Comparison of ENCODE assay signal across 20 cellular contexts in genomic region chr22:42257386-42257785, GRCh38. TPM values are rescaled to one million over a fixed set of nuclear protein-coding genes. Genes with fewer than 3 reads are reported as not detected.
DNase-seq lines count a peak whose midpoint lies in the region; ATAC-seq, FAIRE-seq and TF ChIP-seq lines count a peak whose summit lies in the region.
"Had no signal": no experiment of that assay in that cellular context is flagged by ENCODE, and none has a peak within 500 bp of the region (broad histone marks: within the 10 kb centered on the region; RNA-seq: fewer than 3 reads in every experiment).

No MANE protein-coding gene starts in this region.

- H2BK12ac ChIP-seq in trophoblast cell (ENCODE audit: low read length), result no peak overlapping the region

- intact Hi-C loops in CD4-positive, alpha-beta T cell (cut with DNase I, micrococcal nuclease), result loop anchor here in 1 of 2 experiments (10.0 kb wide), 1 partner anchor 53 kb away; no protein-coding TSS in a partner anchor

- no peak overlapping the region for H2BK120ac ChIP-seq in trophoblast cell (ENCODE audit: insufficient read depth, low read length, poor library complexity)

- H4K12ac ChIP-seq in trophoblast cell (ENCODE audit: low read depth, low read length), result no peak overlapping the region

- H3K9me3 Mint-ChIP-seq in CD4-positive, alpha-beta T cell, result no peaks in the 10 kb centered on the region
- no peaks in the 10 kb centered on the region for H3K9me3 Mint-ChIP-seq in effector memory CD8-positive, alpha-beta T cell
- H3K9me3 Mint-ChIP-seq: GM23338 had no signal

- peaks cover 81% of the 10 kb centered on the region for H3K4me1 Mint-ChIP-seq in CD4-positive, alpha-beta T cell (ENCODE audit: low read depth)
- peaks cover 51 to 71% of the 10 kb centered on the region in 2 donors for H3K4me1 Mint-ChIP-seq in effector memory CD8-positive, alpha-beta T cell (ENCODE audit: low read depth in 2 of 2)

- H3K27ac Mint-ChIP-seq in CD4-positive, alpha-beta T cell, result peak overlapping the region; percentile 16
- peak overlapping the region; percentile 31 to 47 for H3K27ac Mint-ChIP-seq in effector memory CD8-positive, alpha-beta T cell
- H3K27ac Mint-ChIP-seq: GM23338 had no signal

- H2AK5ac ChIP-seq in trophoblast cell (ENCODE audit: low read length), result no peak overlapping the region

- peaks cover 5% of the 10 kb centered on the region for H3K79me2 ChIP-seq in trophoblast cell (ENCODE audit: control insufficient read depth, insufficient read depth, low read length, poor library complexity)

- FAIRE-seq in D721Med (lab: Jason Lieb, UNC), result no peak
- FAIRE-seq: A204.1, HepG2 had no signal

- H2AFZ ChIP-seq in trophoblast cell (ENCODE audit: insufficient read depth, low read length, poor library complexity), result no peak overlapping the region
- H2AFZ ChIP-seq: GM23338 had no signal

- H3K14ac ChIP-seq in trophoblast cell (ENCODE audit: low read length), result no peak overlapping the region

- H3K23ac ChIP-seq in trophoblast cell (ENCODE audit: low read length), result no peak overlapping the region

- CTCF ChIA-PET in CD4-positive, alpha-beta T cell (lab: Charles Lee), result no interaction called here
- CTCF ChIA-PET in HEK293 (lab: Yijun Ruan, JAX), result interaction anchor here (0.6 to 1.8 kb wide), 3 partner anchors 31 to 186 kb away, joined by 3 to 5 read pairs (median 5); no protein-coding TSS in a partner anchor

- TF ChIP-seq POLR2A in GM18505 (IDR thresholded peaks at IDR 0.05; ENCODE audit: borderline replicate concordance, extremely low read depth, insufficient read depth, insufficient read length), result no peak

- H3K4ac ChIP-seq in trophoblast cell (ENCODE audit: low read depth, low read length), result peak overlapping the region; percentile 57

- H3K27me3 ChIP-seq in CD4-positive, alpha-beta T cell (ENCODE audit: control insufficient read depth, insufficient read depth, low read length), result no peaks in the 10 kb centered on the region
- no peaks in the 10 kb centered on the region for H3K27me3 ChIP-seq in trophoblast cell (ENCODE audit: insufficient read depth, low read length)
- H3K27me3 ChIP-seq: BE2C had no signal

- TF ChIP-seq CTCF in CD4-positive, alpha-beta T cell (IDR thresholded peaks at IDR 0.05), result no peak
- TF ChIP-seq CTCF in HEK293 (tag by site-specific recombination; IDR thresholded peaks at IDR 0.05) (no peak), D721Med (IDR thresholded peaks at IDR 0.05; ENCODE audit: insufficient read depth, missing control alignments) (no peak)

- no peaks in the 10 kb centered on the region for H3K79me1 ChIP-seq in trophoblast cell (ENCODE audit: low read length)

- H4K8ac ChIP-seq in trophoblast cell (ENCODE audit: low read depth, low read length), result no peak overlapping the region

- H3K36me3 Mint-ChIP-seq in CD4-positive, alpha-beta T cell (ENCODE audit: low read depth), result peaks cover 11% of the 10 kb centered on the region
- H3K36me3 Mint-ChIP-seq in effector memory CD8-positive, alpha-beta T cell (ENCODE audit: insufficient read depth), result peaks cover 4% of the 10 kb centered on the region

- no peaks in the 10 kb centered on the region for H3K27me3 Mint-ChIP-seq in CD4-positive, alpha-beta T cell
- no peaks in the 10 kb centered on the region for H3K27me3 Mint-ChIP-seq in effector memory CD8-positive, alpha-beta T cell

- DNase-seq in CD4-positive, alpha-beta T cell, result no peak
- DNase-seq in effector memory CD8-positive, alpha-beta T cell, result no peak
- DNase-seq in trophoblast cell, result no peak
- DNase-seq in NCI-H1436 treated with DMSO at 0.1 percent for 48 hours (lab: John Stamatoyannopoulos, UW), result no peak
- DNase-seq in D721Med (ENCODE audit: insufficient read length, low spot score), result no peak
- DNase-seq: BE2C, DMS79 treated with DMSO at 0.1 percent for 48 hours, KG1, NCI-H1105 treated with DMSO at 0.1 percent for 48 hours, NCI-H1694 treated with DMSO at 0.1 percent for 48 hours, NCI-H2107, NCI-H524, RPMI8226, SHP77 treated with DMSO at 0.1 percent for 48 hours, SK-N-SH had no signal

- H3K36me3 ChIP-seq in HEK293 (ENCODE audit: control insufficient read depth in 2 of 2, insufficient read depth in 1 of 2, low read length in 2 of 2), result no peaks in the 10 kb centered on the region; a peak in 1 of 3 replicates
- H3K36me3 ChIP-seq in trophoblast cell (ENCODE audit: control insufficient read depth in 1 of 2, insufficient read depth in 2 of 2, low read length in 2 of 2), result no peaks in the 10 kb centered on the region
- H3K36me3 ChIP-seq: BE2C had no signal

- no peaks in the 10 kb centered on the region for H3K9me3 ChIP-seq in CD4-positive, alpha-beta T cell (ENCODE audit: control insufficient read depth, low read length)
- H3K9me3 ChIP-seq in HEK293 (ENCODE audit: control insufficient read depth, insufficient read depth, low read depth, low read length) (no peaks in the 10 kb centered on the region), trophoblast cell (ENCODE audit: insufficient read depth, low read depth, low read length) (no peaks in the 10 kb centered on the region)
- H3K9me3 ChIP-seq: BE2C, SK-N-SH had no signal

- H4K91ac ChIP-seq in trophoblast cell (ENCODE audit: low read depth, low read length), result no peak overlapping the region

- POLR2A ChIA-PET in CD4-positive, alpha-beta T cell (lab: Charles Lee), result interaction anchor here (0.6 to 1.2 kb wide), 2 partner anchors 28 to 153 kb away, joined by 3 read pairs; no protein-coding TSS in a partner anchor
- POLR2A ChIA-PET in HEK293 (lab: Yijun Ruan, JAX), result no interaction called here

- H3K4me1 ChIP-seq in HEK293 (ENCODE audit: control insufficient read depth, insufficient read depth, low read length), result peaks cover 11% of the 10 kb centered on the region
- H3K4me1 ChIP-seq in trophoblast cell (ENCODE audit: control insufficient read depth in 1 of 2, insufficient read depth in 2 of 2, low read length in 2 of 2), result peaks cover 6 to 12% of the 10 kb centered on the region in 2 experiments

- H3K4me2 ChIP-seq in trophoblast cell (ENCODE audit: low read length), result no peak overlapping the region
- H3K4me2 ChIP-seq: GM23338, SK-N-SH had no signal

- no peak overlapping the region for H3K4me3 Mint-ChIP-seq in CD4-positive, alpha-beta T cell
- H3K4me3 Mint-ChIP-seq in effector memory CD8-positive, alpha-beta T cell, result no peak overlapping the region
- H3K4me3 Mint-ChIP-seq: GM23338 had no signal

- H3K4me3 ChIP-seq in HEK293 (ENCODE audit: low read depth, low read length), result no peak overlapping the region
- no peak overlapping the region for H3K4me3 ChIP-seq in trophoblast cell (ENCODE audit: low read depth, low read length)
- H3K4me3 ChIP-seq: GM23338 had no signal

- H3K9ac ChIP-seq in trophoblast cell (ENCODE audit: low read length), result no peak overlapping the region
- H3K9ac ChIP-seq: SK-N-SH had no signal

- H3K18ac ChIP-seq in trophoblast cell (ENCODE audit: low read length), result no peak overlapping the region

- no peak overlapping the region for H3K27ac ChIP-seq in CD4-positive, alpha-beta T cell (ENCODE audit: low read depth, low read length)
- H3K27ac ChIP-seq in HEK293 (ENCODE audit: extremely low read depth, low read depth, low read length) (no peak overlapping the region), trophoblast cell (ENCODE audit: low read depth, low read length) (no peak overlapping the region)

- no peak overlapping the region for H2BK5ac ChIP-seq in trophoblast cell (ENCODE audit: low read depth, low read length, poor library complexity)

- no CpG with 5 or more reads among the region's 2 CpGs for WGBS in trophoblast cell (ENCODE audit: extremely low coverage, insufficient coverage, insufficient read length)

- ATAC-seq in CD4-positive, alpha-beta T cell (ENCODE audit: poor library complexity), result no peak
- no peak for ATAC-seq in effector memory CD8-positive, alpha-beta T cell (replicated peaks)
- ATAC-seq in GM18505 (IDR thresholded peaks at IDR 0.05; ENCODE audit: unreplicated experiment), result no peak
- ATAC-seq: HepG2 had no signal

TF ChIP-seq in HEK293, 187 proteins besides CTCF, POLR2A, EP300 and RAD21 (continues in another document):
- TF ChIP-seq ZNF792 (tag by site-specific recombination; IDR thresholded peaks at IDR 0.05) (no peak), BCL6B (tag by site-specific recombination; IDR thresholded peaks at IDR 0.05) (no peak), YY2 (tag by site-specific recombination; IDR thresholded peaks at IDR 0.05) (no peak), ZNF112 (tag by site-specific recombination; IDR thresholded peaks at IDR 0.05) (no peak), ZBTB20 (tag by site-specific recombination; IDR thresholded peaks at IDR 0.05) (no peak), ZNF274 (IDR thresholded peaks at IDR 0.05; ENCODE audit: low read length) (no peak), ZNF274 (tag by site-specific recombination; IDR thresholded peaks at IDR 0.05; ENCODE audit: borderline replicate concordance) (no peak)

RNA-seq across cellular contexts. Expression of gene TCF20, which starts 13.1 kb away (rescaled TPM):
- total RNA-seq in CD4-positive, alpha-beta T cell, result 10 to 100 TPM; 61.6 to 64.1 TPM
- polyA plus RNA-seq in trophoblast cell (2013), result 13.8 and 14.7 TPM in 2 replicates
